2 cellular contexts compared by ENCODE assay signal in the genomic region with DNA sequence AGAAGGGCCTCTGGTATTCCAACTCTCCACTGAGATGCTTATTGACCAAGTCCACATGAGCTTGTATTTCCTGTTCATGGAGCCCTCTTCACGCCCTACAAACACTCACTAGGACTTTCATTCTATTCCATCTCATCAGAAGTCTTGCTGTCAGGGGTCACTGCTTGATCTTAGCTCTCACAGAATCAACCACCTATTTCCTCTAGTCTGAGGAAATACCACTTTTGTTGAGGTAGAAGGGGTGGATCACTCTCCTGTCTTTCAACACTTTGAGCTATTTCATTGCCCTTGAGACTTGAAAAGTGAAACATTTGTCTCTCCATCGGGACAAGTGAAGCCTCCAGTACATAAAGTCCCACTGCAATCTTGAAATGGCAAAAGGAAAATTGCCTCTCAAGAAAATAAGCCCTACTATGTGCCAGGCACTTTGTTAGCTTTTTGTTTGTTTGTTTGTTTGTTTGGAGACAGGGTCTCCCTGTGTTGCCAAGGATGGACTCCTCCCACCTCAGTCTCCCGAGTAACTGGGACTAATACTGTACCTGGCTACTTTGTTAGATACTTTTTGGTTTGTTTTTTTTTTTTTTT.
A peak's percentile ranks its signal among the peaks of the same experiment; 100 is the strongest.
TF ChIP-seq lines count a peak whose summit lies in the region.

No MANE protein-coding gene starts in this region.

TF ChIP-seq in HEK293, 187 proteins besides CTCF, POLR2A, EP300 and RAD21:
- TF ChIP-seq PRDM1 (tag by site-specific recombination; IDR thresholded peaks at IDR 0.05) (peak; percentile 47; the same call in 1 of the 2 replicates), ZNF394 (tag by site-specific recombination; IDR thresholded peaks at IDR 0.05; ENCODE audit: borderline replicate concordance) (no peak), ZNF843 (tag by site-specific recombination; IDR thresholded peaks at IDR 0.05) (no peak), ZNF626 (tag by site-specific recombination; IDR thresholded peaks at IDR 0.05) (no peak), ZNF549 (tag by site-specific recombination; IDR thresholded peaks at IDR 0.05) (no peak), GLIS1 (tag by site-specific recombination; IDR thresholded peaks at IDR 0.05) (no peak), OVOL3 (tag by site-specific recombination; IDR thresholded peaks at IDR 0.05) (no peak), TRIM28 (IDR thresholded peaks at IDR 0.05; ENCODE audit: borderline replicate concordance, low read length) (peak; percentile 22; the same call in 1 of the 2 replicates), ZBTB17 (tag by site-specific recombination; IDR thresholded peaks at IDR 0.05) (peak; percentile 47; the same call in 1 of the 2 replicates)
- TF ChIP-seq, protein P1, sequence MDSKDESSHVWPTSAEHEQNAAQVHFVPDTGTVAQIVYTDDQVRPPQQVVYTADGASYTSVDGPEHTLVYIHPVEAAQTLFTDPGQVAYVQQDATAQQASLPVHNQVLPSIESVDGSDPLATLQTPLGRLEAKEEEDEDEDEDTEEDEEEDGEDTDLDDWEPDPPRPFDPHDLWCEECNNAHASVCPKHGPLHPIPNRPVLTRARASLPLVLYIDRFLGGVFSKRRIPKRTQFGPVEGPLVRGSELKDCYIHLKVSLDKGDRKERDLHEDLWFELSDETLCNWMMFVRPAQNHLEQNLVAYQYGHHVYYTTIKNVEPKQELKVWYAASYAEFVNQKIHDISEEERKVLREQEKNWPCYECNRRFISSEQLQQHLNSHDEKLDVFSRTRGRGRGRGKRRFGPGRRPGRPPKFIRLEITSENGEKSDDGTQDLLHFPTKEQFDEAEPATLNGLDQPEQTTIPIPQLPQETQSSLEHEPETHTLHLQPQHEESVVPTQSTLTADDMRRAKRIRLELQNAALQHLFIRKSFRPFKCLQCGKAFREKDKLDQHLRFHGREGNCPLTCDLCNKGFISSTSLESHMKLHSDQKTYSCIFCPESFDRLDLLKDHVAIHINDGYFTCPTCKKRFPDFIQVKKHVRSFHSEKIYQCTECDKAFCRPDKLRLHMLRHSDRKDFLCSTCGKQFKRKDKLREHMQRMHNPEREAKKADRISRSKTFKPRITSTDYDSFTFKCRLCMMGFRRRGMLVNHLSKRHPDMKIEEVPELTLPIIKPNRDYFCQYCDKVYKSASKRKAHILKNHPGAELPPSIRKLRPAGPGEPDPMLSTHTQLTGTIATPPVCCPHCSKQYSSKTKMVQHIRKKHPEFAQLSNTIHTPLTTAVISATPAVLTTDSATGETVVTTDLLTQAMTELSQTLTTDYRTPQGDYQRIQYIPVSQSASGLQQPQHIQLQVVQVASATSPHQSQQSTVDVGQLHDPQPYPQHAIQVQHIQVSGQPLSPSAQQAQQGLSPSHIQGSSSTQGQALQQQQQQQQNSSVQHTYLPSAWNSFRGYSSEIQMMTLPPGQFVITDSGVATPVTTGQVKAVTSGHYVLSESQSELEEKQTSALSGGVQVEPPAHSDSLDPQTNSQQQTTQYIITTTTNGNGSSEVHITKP (tag by site-specific recombination; IDR thresholded peaks at IDR 0.05), result peak; percentile 89
- TF ChIP-seq, protein P2, sequence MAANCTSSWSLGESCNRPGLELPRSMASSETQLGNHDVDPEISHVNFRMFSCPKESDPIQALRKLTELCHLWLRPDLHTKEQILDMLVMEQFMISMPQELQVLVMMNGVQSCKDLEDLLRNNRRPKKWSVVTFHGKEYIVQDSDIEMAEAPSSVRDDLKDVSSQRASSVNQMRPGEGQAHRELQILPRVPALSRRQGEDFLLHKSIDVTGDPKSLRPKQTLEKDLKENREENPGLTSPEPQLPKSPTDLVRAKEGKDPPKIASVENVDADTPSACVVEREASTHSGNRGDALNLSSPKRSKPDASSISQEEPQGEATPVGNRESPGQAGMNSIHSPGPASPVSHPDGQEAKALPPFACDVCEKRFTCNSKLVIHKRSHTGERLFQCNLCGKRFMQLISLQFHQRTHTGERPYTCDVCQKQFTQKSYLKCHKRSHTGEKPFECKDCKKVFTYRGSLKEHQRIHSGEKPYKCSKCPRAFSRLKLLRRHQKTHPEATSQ (tag by site-specific recombination; IDR thresholded peaks at IDR 0.05), result no peak
- TF ChIP-seq, protein P3, sequence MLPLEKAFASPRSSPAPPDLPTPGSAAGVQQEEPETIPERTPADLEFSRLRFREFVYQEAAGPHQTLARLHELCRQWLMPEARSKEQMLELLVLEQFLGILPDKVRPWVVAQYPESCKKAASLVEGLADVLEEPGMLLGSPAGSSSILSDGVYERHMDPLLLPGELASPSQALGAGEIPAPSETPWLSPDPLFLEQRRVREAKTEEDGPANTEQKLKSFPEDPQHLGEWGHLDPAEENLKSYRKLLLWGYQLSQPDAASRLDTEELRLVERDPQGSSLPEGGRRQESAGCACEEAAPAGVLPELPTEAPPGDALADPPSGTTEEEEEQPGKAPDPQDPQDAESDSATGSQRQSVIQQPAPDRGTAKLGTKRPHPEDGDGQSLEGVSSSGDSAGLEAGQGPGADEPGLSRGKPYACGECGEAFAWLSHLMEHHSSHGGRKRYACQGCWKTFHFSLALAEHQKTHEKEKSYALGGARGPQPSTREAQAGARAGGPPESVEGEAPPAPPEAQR (tag by site-specific recombination; IDR thresholded peaks at IDR 0.05), result no peak
- TF ChIP-seq, protein P4, sequence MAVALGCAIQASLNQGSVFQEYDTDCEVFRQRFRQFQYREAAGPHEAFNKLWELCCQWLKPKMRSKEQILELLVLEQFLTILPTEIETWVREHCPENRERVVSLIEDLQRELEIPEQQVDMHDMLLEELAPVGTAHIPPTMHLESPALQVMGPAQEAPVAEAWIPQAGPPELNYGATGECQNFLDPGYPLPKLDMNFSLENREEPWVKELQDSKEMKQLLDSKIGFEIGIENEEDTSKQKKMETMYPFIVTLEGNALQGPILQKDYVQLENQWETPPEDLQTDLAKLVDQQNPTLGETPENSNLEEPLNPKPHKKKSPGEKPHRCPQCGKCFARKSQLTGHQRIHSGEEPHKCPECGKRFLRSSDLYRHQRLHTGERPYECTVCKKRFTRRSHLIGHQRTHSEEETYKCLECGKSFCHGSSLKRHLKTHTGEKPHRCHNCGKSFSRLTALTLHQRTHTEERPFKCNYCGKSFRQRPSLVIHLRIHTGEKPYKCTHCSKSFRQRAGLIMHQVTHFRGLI (tag by site-specific recombination; IDR thresholded peaks at IDR 0.05), result no peak

TF ChIP-seq in WTC11, 78 proteins besides CTCF, POLR2A, EP300 and RAD21:
- TF ChIP-seq FOXJ3 (CRISPR knock-in tag; IDR thresholded peaks at IDR 0.05; ENCODE audit: borderline replicate concordance) (no peak), ATF1 (CRISPR knock-in tag; IDR thresholded peaks at IDR 0.05) (no peak), GABPB1 (CRISPR knock-in tag; IDR thresholded peaks at IDR 0.05) (no peak), NFYB (CRISPR knock-in tag; conservative IDR thresholded peaks at IDR 0.05; ENCODE audit: low read depth) (no peak), RELA (CRISPR knock-in tag; IDR thresholded peaks at IDR 0.05; ENCODE audit: borderline replicate concordance) (no peak), TEAD4 (CRISPR knock-in tag; IDR thresholded peaks at IDR 0.05) (no peak)
- TF ChIP-seq, protein P5, sequence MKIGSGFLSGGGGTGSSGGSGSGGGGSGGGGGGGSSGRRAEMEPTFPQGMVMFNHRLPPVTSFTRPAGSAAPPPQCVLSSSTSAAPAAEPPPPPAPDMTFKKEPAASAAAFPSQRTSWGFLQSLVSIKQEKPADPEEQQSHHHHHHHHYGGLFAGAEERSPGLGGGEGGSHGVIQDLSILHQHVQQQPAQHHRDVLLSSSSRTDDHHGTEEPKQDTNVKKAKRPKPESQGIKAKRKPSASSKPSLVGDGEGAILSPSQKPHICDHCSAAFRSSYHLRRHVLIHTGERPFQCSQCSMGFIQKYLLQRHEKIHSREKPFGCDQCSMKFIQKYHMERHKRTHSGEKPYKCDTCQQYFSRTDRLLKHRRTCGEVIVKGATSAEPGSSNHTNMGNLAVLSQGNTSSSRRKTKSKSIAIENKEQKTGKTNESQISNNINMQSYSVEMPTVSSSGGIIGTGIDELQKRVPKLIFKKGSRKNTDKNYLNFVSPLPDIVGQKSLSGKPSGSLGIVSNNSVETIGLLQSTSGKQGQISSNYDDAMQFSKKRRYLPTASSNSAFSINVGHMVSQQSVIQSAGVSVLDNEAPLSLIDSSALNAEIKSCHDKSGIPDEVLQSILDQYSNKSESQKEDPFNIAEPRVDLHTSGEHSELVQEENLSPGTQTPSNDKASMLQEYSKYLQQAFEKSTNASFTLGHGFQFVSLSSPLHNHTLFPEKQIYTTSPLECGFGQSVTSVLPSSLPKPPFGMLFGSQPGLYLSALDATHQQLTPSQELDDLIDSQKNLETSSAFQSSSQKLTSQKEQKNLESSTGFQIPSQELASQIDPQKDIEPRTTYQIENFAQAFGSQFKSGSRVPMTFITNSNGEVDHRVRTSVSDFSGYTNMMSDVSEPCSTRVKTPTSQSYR (CRISPR knock-in tag; IDR thresholded peaks at IDR 0.05), result no peak
- TF ChIP-seq, protein P6, sequence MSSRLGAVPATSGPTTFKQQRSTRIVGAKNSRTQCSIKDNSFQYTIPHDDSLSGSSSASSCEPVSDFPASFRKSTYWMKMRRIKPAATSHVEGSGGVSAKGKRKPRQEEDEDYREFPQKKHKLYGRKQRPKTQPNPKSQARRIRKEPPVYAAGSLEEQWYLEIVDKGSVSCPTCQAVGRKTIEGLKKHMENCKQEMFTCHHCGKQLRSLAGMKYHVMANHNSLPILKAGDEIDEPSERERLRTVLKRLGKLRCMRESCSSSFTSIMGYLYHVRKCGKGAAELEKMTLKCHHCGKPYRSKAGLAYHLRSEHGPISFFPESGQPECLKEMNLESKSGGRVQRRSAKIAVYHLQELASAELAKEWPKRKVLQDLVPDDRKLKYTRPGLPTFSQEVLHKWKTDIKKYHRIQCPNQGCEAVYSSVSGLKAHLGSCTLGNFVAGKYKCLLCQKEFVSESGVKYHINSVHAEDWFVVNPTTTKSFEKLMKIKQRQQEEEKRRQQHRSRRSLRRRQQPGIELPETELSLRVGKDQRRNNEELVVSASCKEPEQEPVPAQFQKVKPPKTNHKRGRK (CRISPR knock-in tag; IDR thresholded peaks at IDR 0.05; ENCODE audit: borderline replicate concordance), result no peak
- TF ChIP-seq, protein P7, sequence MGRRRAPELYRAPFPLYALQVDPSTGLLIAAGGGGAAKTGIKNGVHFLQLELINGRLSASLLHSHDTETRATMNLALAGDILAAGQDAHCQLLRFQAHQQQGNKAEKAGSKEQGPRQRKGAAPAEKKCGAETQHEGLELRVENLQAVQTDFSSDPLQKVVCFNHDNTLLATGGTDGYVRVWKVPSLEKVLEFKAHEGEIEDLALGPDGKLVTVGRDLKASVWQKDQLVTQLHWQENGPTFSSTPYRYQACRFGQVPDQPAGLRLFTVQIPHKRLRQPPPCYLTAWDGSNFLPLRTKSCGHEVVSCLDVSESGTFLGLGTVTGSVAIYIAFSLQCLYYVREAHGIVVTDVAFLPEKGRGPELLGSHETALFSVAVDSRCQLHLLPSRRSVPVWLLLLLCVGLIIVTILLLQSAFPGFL (CRISPR knock-in tag; IDR thresholded peaks at IDR 0.05; ENCODE audit: borderline replicate concordance), result no peak
- TF ChIP-seq, protein P8, sequence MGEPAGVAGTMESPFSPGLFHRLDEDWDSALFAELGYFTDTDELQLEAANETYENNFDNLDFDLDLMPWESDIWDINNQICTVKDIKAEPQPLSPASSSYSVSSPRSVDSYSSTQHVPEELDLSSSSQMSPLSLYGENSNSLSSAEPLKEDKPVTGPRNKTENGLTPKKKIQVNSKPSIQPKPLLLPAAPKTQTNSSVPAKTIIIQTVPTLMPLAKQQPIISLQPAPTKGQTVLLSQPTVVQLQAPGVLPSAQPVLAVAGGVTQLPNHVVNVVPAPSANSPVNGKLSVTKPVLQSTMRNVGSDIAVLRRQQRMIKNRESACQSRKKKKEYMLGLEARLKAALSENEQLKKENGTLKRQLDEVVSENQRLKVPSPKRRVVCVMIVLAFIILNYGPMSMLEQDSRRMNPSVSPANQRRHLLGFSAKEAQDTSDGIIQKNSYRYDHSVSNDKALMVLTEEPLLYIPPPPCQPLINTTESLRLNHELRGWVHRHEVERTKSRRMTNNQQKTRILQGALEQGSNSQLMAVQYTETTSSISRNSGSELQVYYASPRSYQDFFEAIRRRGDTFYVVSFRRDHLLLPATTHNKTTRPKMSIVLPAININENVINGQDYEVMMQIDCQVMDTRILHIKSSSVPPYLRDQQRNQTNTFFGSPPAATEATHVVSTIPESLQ (CRISPR knock-in tag; IDR thresholded peaks at IDR 0.05), result no peak
- TF ChIP-seq, protein P9, sequence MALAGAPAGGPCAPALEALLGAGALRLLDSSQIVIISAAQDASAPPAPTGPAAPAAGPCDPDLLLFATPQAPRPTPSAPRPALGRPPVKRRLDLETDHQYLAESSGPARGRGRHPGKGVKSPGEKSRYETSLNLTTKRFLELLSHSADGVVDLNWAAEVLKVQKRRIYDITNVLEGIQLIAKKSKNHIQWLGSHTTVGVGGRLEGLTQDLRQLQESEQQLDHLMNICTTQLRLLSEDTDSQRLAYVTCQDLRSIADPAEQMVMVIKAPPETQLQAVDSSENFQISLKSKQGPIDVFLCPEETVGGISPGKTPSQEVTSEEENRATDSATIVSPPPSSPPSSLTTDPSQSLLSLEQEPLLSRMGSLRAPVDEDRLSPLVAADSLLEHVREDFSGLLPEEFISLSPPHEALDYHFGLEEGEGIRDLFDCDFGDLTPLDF (CRISPR knock-in tag; IDR thresholded peaks at IDR 0.05), result no peak
- TF ChIP-seq, protein P10, sequence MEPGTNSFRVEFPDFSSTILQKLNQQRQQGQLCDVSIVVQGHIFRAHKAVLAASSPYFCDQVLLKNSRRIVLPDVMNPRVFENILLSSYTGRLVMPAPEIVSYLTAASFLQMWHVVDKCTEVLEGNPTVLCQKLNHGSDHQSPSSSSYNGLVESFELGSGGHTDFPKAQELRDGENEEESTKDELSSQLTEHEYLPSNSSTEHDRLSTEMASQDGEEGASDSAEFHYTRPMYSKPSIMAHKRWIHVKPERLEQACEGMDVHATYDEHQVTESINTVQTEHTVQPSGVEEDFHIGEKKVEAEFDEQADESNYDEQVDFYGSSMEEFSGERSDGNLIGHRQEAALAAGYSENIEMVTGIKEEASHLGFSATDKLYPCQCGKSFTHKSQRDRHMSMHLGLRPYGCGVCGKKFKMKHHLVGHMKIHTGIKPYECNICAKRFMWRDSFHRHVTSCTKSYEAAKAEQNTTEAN (CRISPR knock-in tag; IDR thresholded peaks at IDR 0.05), result no peak
- TF ChIP-seq, protein P11, sequence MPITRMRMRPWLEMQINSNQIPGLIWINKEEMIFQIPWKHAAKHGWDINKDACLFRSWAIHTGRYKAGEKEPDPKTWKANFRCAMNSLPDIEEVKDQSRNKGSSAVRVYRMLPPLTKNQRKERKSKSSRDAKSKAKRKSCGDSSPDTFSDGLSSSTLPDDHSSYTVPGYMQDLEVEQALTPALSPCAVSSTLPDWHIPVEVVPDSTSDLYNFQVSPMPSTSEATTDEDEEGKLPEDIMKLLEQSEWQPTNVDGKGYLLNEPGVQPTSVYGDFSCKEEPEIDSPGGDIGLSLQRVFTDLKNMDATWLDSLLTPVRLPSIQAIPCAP (CRISPR knock-in tag; IDR thresholded peaks at IDR 0.05), result no peak
